ENCODE assay signal across 18 cellular contexts in the genomic region with DNA sequence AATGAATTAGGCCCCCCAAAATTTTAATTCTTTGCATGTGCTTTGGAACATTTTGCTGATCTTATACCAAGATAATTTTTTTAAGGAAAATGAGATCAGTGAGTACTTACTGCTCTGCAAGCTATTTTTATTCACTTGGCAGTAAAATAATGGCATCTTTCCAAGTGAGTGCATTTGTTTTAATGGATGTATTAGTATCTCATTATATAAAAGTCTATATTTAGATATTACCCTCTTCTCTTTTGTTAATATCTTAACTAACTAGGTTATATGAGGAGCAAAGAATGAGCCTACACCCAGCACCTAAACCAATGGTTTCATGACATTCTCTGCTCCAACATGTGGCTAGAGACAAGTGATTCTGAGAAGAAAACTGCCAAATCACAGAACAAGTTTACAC. TPM values are rescaled to one million over a fixed set of nuclear protein-coding genes. Genes with fewer than 3 reads are reported as not detected.
DNase-seq lines count a peak whose midpoint lies in the region; ATAC-seq and TF ChIP-seq lines count a peak whose summit lies in the region.
"Had no signal": no experiment of that assay in that cellular context is flagged by ENCODE, and none has a peak within 500 bp of the region (broad histone marks: within the 10 kb centered on the region; RNA-seq: fewer than 3 reads in every experiment).

No MANE protein-coding gene starts in this region.

- no peak overlapping the region for H3K4me3 Mint-ChIP-seq in stimulated activated naive CD8-positive, alpha-beta T cell treated with anti-CD3 and anti-CD28 coated beads, Interleukin-15, amount 100 ng/mL, for 72 hours
- H3K4me3 Mint-ChIP-seq: activated CD4-positive, alpha-beta T cell treated with anti-CD3 and anti-CD28 coated beads, Interleukin-2, amount 10 ng/mL, durations not matched to agents 7 days and 5 days; neural crest cell had no signal

- H3K27ac Mint-ChIP-seq in stimulated activated naive CD8-positive, alpha-beta T cell treated with anti-CD3 and anti-CD28 coated beads, Interleukin-15, amount 100 ng/mL, for 72 hours = no peak overlapping the region
- H3K27ac Mint-ChIP-seq: activated CD4-positive, alpha-beta T cell treated with anti-CD3 and anti-CD28 coated beads, Interleukin-2, amount 10 ng/mL, durations not matched to agents 7 days and 5 days; progenitor cell of endocrine pancreas had no signal

- H3K27me3 Mint-ChIP-seq in stimulated activated naive CD8-positive, alpha-beta T cell treated with anti-CD3 and anti-CD28 coated beads, Interleukin-15, amount 100 ng/mL, for 72 hours = no peaks in the 10 kb centered on the region
- H3K27me3 Mint-ChIP-seq: activated CD4-positive, alpha-beta T cell treated with anti-CD3 and anti-CD28 coated beads, Interleukin-2, amount 10 ng/mL, durations not matched to agents 7 days and 5 days; progenitor cell of endocrine pancreas had no signal

- H3K4me1 ChIP-seq in gastroesophageal sphincter (peaks cover 0 to 24% (median 3%) of the 10 kb centered on the region in 3 donors), sigmoid colon (peaks cover 0 to 18% (median 2%) of the 10 kb centered on the region in 4 donors), breast epithelium (no peaks in the 10 kb centered on the region)

- H3K9me3 ChIP-seq in gastroesophageal sphincter (no peaks in the 10 kb centered on the region), sigmoid colon (no peaks in the 10 kb centered on the region), breast epithelium (no peaks in the 10 kb centered on the region)

- H3K36me3 ChIP-seq in gastroesophageal sphincter = no peaks in the 10 kb centered on the region
- H3K36me3 ChIP-seq in sigmoid colon = no peaks in the 10 kb centered on the region
- no peaks in the 10 kb centered on the region for H3K36me3 ChIP-seq in breast epithelium

- TF ChIP-seq CTCF in gastroesophageal sphincter (IDR thresholded peaks at IDR 0.05) (no peak), sigmoid colon (IDR thresholded peaks at IDR 0.05) (no peak), breast epithelium (IDR thresholded peaks at IDR 0.05) (no peak)

- H3K27me3 ChIP-seq in gastroesophageal sphincter = no peaks in the 10 kb centered on the region
- H3K27me3 ChIP-seq in sigmoid colon = no peaks in the 10 kb centered on the region
- H3K27me3 ChIP-seq in breast epithelium = peaks cover 0 to 4% of the 10 kb centered on the region in 2 donors

- H3K9me3 Mint-ChIP-seq in stimulated activated naive CD8-positive, alpha-beta T cell treated with anti-CD3 and anti-CD28 coated beads, Interleukin-15, amount 100 ng/mL, for 72 hours = no peaks in the 10 kb centered on the region
- H3K9me3 Mint-ChIP-seq: activated CD4-positive, alpha-beta T cell treated with anti-CD3 and anti-CD28 coated beads, Interleukin-2, amount 10 ng/mL, durations not matched to agents 7 days and 5 days had no signal

- intact Hi-C loops in Right ventricle myocardium superior (cut with DNase I) (no loop called here), cardiac septum (cut with DNase I) (loop anchor here (5.0 kb wide), 1 partner anchor 112 kb away; the partner anchor contains the start of gene ELK1), sigmoid colon (cut with DNase I) (loop anchor here (5.0 to 10.0 kb wide), 3 partner anchors 112 to 485 kb away; partner anchors contain the start of genes ELK1 and ZNF81), breast epithelium (cut with DNase I; ENCODE audit: low total_unique reads) (no loop called here)

- ATAC-seq in Right ventricle myocardium superior (ENCODE audit: poor library complexity) = peak; percentile 38
- no peak for ATAC-seq in gastroesophageal sphincter
- no peak for ATAC-seq in stimulated activated naive CD8-positive, alpha-beta T cell treated with anti-CD3 and anti-CD28 coated beads, Interleukin-15, amount 100 ng/mL, for 72 hours
- no peak for ATAC-seq in HG02763 (IDR thresholded peaks at IDR 0.05; ENCODE audit: unreplicated experiment)

- H3K4me1 Mint-ChIP-seq in stimulated activated naive CD8-positive, alpha-beta T cell treated with anti-CD3 and anti-CD28 coated beads, Interleukin-15, amount 100 ng/mL, for 72 hours = no peaks in the 10 kb centered on the region
- H3K4me1 Mint-ChIP-seq: activated CD4-positive, alpha-beta T cell treated with anti-CD3 and anti-CD28 coated beads, Interleukin-2, amount 10 ng/mL, durations not matched to agents 7 days and 5 days had no signal

- TF ChIP-seq EP300 in gastroesophageal sphincter (IDR thresholded peaks at IDR 0.05) (no peak), sigmoid colon (IDR thresholded peaks at IDR 0.05) (no peak)

- no peak overlapping the region for H3K4me3 ChIP-seq in gastroesophageal sphincter
- no peak overlapping the region for H3K4me3 ChIP-seq in sigmoid colon
- no peak overlapping the region for H3K4me3 ChIP-seq in breast epithelium

- TF ChIP-seq POLR2A in gastroesophageal sphincter (IDR thresholded peaks at IDR 0.05) (no peak), sigmoid colon (IDR thresholded peaks at IDR 0.05) (no peak), breast epithelium (IDR thresholded peaks at IDR 0.05) (no peak)

- peak overlapping the region; percentile 75 to 94 (median 82) for H3K27ac ChIP-seq in gastroesophageal sphincter
- peak overlapping the region; percentile 72 to 81 (median 78) for H3K27ac ChIP-seq in sigmoid colon
- H3K27ac ChIP-seq in breast epithelium = no peak overlapping the region

- no peak for DNase-seq in Right ventricle myocardium superior
- no peak for DNase-seq in cardiac septum (ENCODE audit: low spot score)
- no peak for DNase-seq in sigmoid colon
- no peak for DNase-seq in stimulated activated naive CD8-positive, alpha-beta T cell treated with anti-CD3 and anti-CD28 coated beads, Interleukin-15, amount 100 ng/mL, for 72 hours
- DNase-seq in SW480 (ENCODE audit: low spot score) = no peak
- DNase-seq in breast epithelium (ENCODE audit: low spot score in 2 of 2) = no peak
- DNase-seq: activated CD4-positive, alpha-beta T cell treated with anti-CD3 and anti-CD28 coated beads, Interleukin-2, amount 10 ng/mL, durations not matched to agents 7 days and 5 days; central memory CD4-positive, alpha-beta T cell; erythroblast; left cardiac atrium; NCI-H1048; NCI-H2171; NCI-H69; stimulated activated CD4-positive, alpha-beta T cell treated with anti-CD3 and anti-CD28 coated beads, Interleukin-4, amount 100 ng/mL, for 4 hours had no signal

RNA-seq across cellular contexts. Expression of gene ARAF, which starts 21.1 kb away (rescaled TPM):
- total RNA-seq in Right ventricle myocardium superior = 65.7 TPM
- total RNA-seq in cardiac septum = 69.9 TPM
- 10 to 100 TPM; 27.5 to 46.8 (median 38.5) TPM for total RNA-seq in gastroesophageal sphincter
- 10 to 100 TPM; 25.7 to 30.3 (median 28.0) TPM for total RNA-seq in sigmoid colon
- polyA plus RNA-seq in sigmoid colon = 10 to 100 TPM; 34.9 to 57.8 (median 48.0) TPM
- total RNA-seq in breast epithelium = 10 to 100 TPM; 27.9 to 37.6 (median 30.6) TPM

RNA-seq across cellular contexts. Expression of gene TIMP1, which starts 42.4 kb away (rescaled TPM):
- 62.7 TPM for total RNA-seq in Right ventricle myocardium superior
- total RNA-seq in cardiac septum = 255 TPM
- 100 to 1,000 TPM in 3 of 4 donors, 10 to 100 TPM in 1; 77.4 to 204 (median 156) TPM for total RNA-seq in gastroesophageal sphincter
- total RNA-seq in sigmoid colon = 100 to 1,000 TPM; 105 to 158 (median 115) TPM
- polyA plus RNA-seq in sigmoid colon = 100 to 1,000 TPM in 1 of 3 donors, 10 to 100 TPM in 2; 40.2 to 164 (median 60.1) TPM
- 100 to 1,000 TPM in 2 of 3 donors, 10 to 100 TPM in 1; 85.9 to 225 (median 180) TPM for total RNA-seq in breast epithelium

RNA-seq across cellular contexts. Expression of gene ZNF41, which starts 56.8 kb away (rescaled TPM):
- total RNA-seq in Right ventricle myocardium superior (12.8 TPM), cardiac septum (15.4 TPM), gastroesophageal sphincter (1 to 10 TPM; 8.8 to 10.0 (median 9.4) TPM), sigmoid colon (1 to 10 TPM; 4.3 to 8.4 (median 7.4) TPM), breast epithelium (10 to 100 TPM in 1 of 3 donors, 1 to 10 TPM in 2; 7.2 to 14.0 (median 9.2) TPM)
- 1 to 10 TPM; 3.0 to 4.0 (median 3.0) TPM for polyA plus RNA-seq in sigmoid colon

Comparison
In these comparisons a context has a peak if more than half of its experiments do, and no peak if none do; other contexts are left out.
1. intact Hi-C loops: an anchor here in cardiac septum (5.0 kb wide) and sigmoid colon (5.0 to 10.0 kb wide); none called in Right ventricle myocardium superior and breast epithelium.
2. H3K27ac ChIP-seq: peak in gastroesophageal sphincter (4 of 4) and sigmoid colon (4 of 4); none in breast epithelium (0 of 2).